1 cellular context compared by ENCODE assay signal in the genomic region with DNA sequence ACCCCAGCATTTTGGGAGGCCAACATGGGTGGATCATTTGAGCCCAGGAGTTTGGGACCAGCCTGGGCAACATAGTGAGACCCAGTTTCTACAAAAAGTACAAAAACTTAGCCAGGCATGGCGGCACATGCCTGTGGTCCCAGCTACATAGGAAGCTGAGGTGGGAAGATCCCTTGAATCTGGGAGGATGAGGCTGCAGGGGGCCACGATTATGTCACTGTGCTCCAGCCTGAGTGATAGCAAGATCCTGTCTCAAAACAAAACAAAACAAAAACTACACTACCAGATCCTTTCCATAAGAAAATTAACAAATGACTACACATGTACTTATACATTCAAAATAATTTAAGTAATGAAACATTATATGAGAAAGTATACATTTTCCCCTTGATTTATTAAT.
TF ChIP-seq lines count a peak whose summit lies in the region.

No MANE protein-coding gene starts in this region.

TF ChIP-seq in IMR-90, 13 proteins besides CTCF, POLR2A, EP300 and RAD21:
- TF ChIP-seq, protein P1, sequence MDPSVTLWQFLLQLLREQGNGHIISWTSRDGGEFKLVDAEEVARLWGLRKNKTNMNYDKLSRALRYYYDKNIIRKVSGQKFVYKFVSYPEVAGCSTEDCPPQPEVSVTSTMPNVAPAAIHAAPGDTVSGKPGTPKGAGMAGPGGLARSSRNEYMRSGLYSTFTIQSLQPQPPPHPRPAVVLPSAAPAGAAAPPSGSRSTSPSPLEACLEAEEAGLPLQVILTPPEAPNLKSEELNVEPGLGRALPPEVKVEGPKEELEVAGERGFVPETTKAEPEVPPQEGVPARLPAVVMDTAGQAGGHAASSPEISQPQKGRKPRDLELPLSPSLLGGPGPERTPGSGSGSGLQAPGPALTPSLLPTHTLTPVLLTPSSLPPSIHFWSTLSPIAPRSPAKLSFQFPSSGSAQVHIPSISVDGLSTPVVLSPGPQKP (IDR thresholded peaks at IDR 0.05; ENCODE audit: borderline replicate concordance, low read depth, low read length) = no peak
- no peak for TF ChIP-seq RFX5 (IDR thresholded peaks at IDR 0.05; ENCODE audit: low read depth, low read length)
- TF ChIP-seq MAFK (IDR thresholded peaks at IDR 0.05; ENCODE audit: low read depth, low read length) = no peak
- TF ChIP-seq MXI1 (IDR thresholded peaks at IDR 0.05; ENCODE audit: borderline replicate concordance, low read depth, low read length) = no peak
TF ChIP-seq in IMR-90: peak in this region for 0.
